ENCODE assay signal across 17 cellular contexts in genomic region chr12:22395666-22396065, GRCh38.
DNase-seq lines count a peak whose midpoint lies in the region; ATAC-seq and TF ChIP-seq lines count a peak whose summit lies in the region.
"Had no signal": no experiment of that assay in that cellular context is flagged by ENCODE, and none has a peak within 500 bp of the region (broad histone marks: within the 10 kb centered on the region; RNA-seq: fewer than 3 reads in every experiment).

No MANE protein-coding gene starts in this region.

- H3K27ac Mint-ChIP-seq in activated CD4-positive, alpha-beta T cell treated with anti-CD3 and anti-CD28 coated beads for 36 hours: peak overlapping the region; percentile 7
- H3K27ac Mint-ChIP-seq in CD4-positive, alpha-beta memory T cell: peak overlapping the region; percentile 83 to 96 (median 91)
- H3K27ac Mint-ChIP-seq in activated T-helper 17 cell treated with anti-CD3 and anti-CD28 coated beads, Interleukin-2, amount 50 U/mL, for 72 hours: peak overlapping the region; percentile 80
- H3K27ac Mint-ChIP-seq: B cell, HFFc6 had no signal

- CTCF ChIA-PET in activated CD4-positive, alpha-beta T cell treated with anti-CD3 and anti-CD28 coated beads for 36 hours (lab: Charles Lee): interaction anchor here (1.4 kb wide), 1 partner anchor 48 kb away, joined by 4 read pairs; no protein-coding TSS in a partner anchor
- CTCF ChIA-PET in CD4-positive, alpha-beta memory T cell (lab: Charles Lee; ENCODE audit: partially characterized antibody): interaction anchor here (1.1 to 4.8 kb wide), 3 partner anchors 13 to 61 kb away, joined by 4 to 38 read pairs (median 25); partner anchors contain the start of gene ST8SIA1

- H3K4me3 ChIP-seq in CD4-positive, alpha-beta memory T cell (ENCODE audit: low read length in 2 of 2): no peak overlapping the region
- no peak overlapping the region for H3K4me3 ChIP-seq in lung
- H3K4me3 ChIP-seq: Peyer's patch, SJSA1 had no signal

- no peak for TF ChIP-seq CTCF in lung (IDR thresholded peaks at IDR 0.05; ENCODE audit: control extremely low read depth, extremely low read depth)

- H3K4me1 Mint-ChIP-seq in activated CD4-positive, alpha-beta T cell treated with anti-CD3 and anti-CD28 coated beads for 36 hours: peaks cover 39% of the 10 kb centered on the region
- peaks cover 34 to 47% (median 42%) of the 10 kb centered on the region in 4 donors for H3K4me1 Mint-ChIP-seq in CD4-positive, alpha-beta memory T cell
- H3K4me1 Mint-ChIP-seq in activated T-helper 17 cell treated with anti-CD3 and anti-CD28 coated beads, Interleukin-2, amount 50 U/mL, for 72 hours: peaks cover 19% of the 10 kb centered on the region

- no peak for DNase-seq in activated CD4-positive, alpha-beta T cell treated with anti-CD3 and anti-CD28 coated beads for 36 hours
- no peak for DNase-seq in activated CD4-positive, alpha-beta T cell treated with anti-CD3 and anti-CD28 coated beads, Interleukin-2, amount 50 U/mL, for 48 hours
- no peak for DNase-seq in CD4-positive, alpha-beta memory T cell
- DNase-seq in lung (ENCODE audit: low spot score): no peak
- no peak for DNase-seq in DMS53 treated with DMSO at 0.1 percent for 48 hours (lab: John Stamatoyannopoulos, UW; ENCODE audit: unreplicated experiment)
- no peak for DNase-seq in HuH-7.5 (ENCODE audit: low spot score)
- no peak for DNase-seq in GDM1 (lab: John Stamatoyannopoulos, UW)
- DNase-seq: DMS79, H7, HFFc6, NCI-H1105 treated with DMSO at 0.1 percent for 48 hours, NCI-H1694, NCI-H2081 treated with DMSO at 0.1 percent for 48 hours, Peyer's patch had no signal

- no peaks in the 10 kb centered on the region for H3K27me3 ChIP-seq in CD4-positive, alpha-beta memory T cell (ENCODE audit: insufficient read depth, low read length)
- no peaks in the 10 kb centered on the region for H3K27me3 ChIP-seq in lung (ENCODE audit: control insufficient read depth, insufficient read depth)
- H3K27me3 ChIP-seq: Peyer's patch, SJSA1 had no signal

- POLR2A ChIA-PET in activated CD4-positive, alpha-beta T cell treated with anti-CD3 and anti-CD28 coated beads for 36 hours (lab: Charles Lee): no interaction called here
- POLR2A ChIA-PET in CD4-positive, alpha-beta memory T cell (lab: Charles Lee; ENCODE audit: partially characterized antibody): interaction anchor here (1.1 to 8.1 kb wide), 8 partner anchors 8 to 738 kb away, joined by 3 to 133 read pairs (median 5); partner anchors contain the start of genes LDHB and ST8SIA1

- no peaks in the 10 kb centered on the region for H3K36me3 ChIP-seq in CD4-positive, alpha-beta memory T cell (ENCODE audit: insufficient read depth, low read length)
- no peaks in the 10 kb centered on the region for H3K36me3 ChIP-seq in lung (ENCODE audit: control insufficient read depth in 2 of 2, insufficient read depth in 2 of 2, low read length in 2 of 2)
- H3K36me3 ChIP-seq: Peyer's patch, SJSA1 had no signal

- no peaks in the 10 kb centered on the region for H3K9me3 ChIP-seq in CD4-positive, alpha-beta memory T cell (ENCODE audit: control insufficient read depth in 1 of 2, low read length in 2 of 2)
- peaks cover 2 to 5% of the 10 kb centered on the region in 2 donors for H3K9me3 ChIP-seq in lung (ENCODE audit: control insufficient read depth in 2 of 2, insufficient read depth in 1 of 2, low read length in 1 of 2)
- H3K9me3 ChIP-seq: Peyer's patch, SJSA1 had no signal

- no peak for ATAC-seq in activated CD4-positive, alpha-beta T cell treated with anti-CD3 and anti-CD28 coated beads for 36 hours
- no peak for ATAC-seq in activated T-helper 17 cell treated with anti-CD3 and anti-CD28 coated beads, Interleukin-2, amount 50 U/mL, for 72 hours (replicated peaks)
- peak; percentile 32 for ATAC-seq in lung (ENCODE audit: insufficient read depth, low FRiP score)

- no peak overlapping the region for H3K4me3 Mint-ChIP-seq in activated CD4-positive, alpha-beta T cell treated with anti-CD3 and anti-CD28 coated beads for 36 hours
- H3K4me3 Mint-ChIP-seq in CD4-positive, alpha-beta memory T cell: peak overlapping the region in 4 of 8 donors; percentile 3 to 62 (median 6)
- H3K4me3 Mint-ChIP-seq in activated T-helper 17 cell treated with anti-CD3 and anti-CD28 coated beads, Interleukin-2, amount 50 U/mL, for 72 hours: peak overlapping the region; percentile 58
- H3K4me3 Mint-ChIP-seq: B cell, HFFc6 had no signal

- H3K27me3 Mint-ChIP-seq in activated CD4-positive, alpha-beta T cell treated with anti-CD3 and anti-CD28 coated beads for 36 hours: no peaks in the 10 kb centered on the region
- H3K27me3 Mint-ChIP-seq in CD4-positive, alpha-beta memory T cell: no peaks in the 10 kb centered on the region
- H3K27me3 Mint-ChIP-seq in activated T-helper 17 cell treated with anti-CD3 and anti-CD28 coated beads, Interleukin-2, amount 50 U/mL, for 72 hours: no peaks in the 10 kb centered on the region

- intact Hi-C loops in activated CD4-positive, alpha-beta T cell treated with anti-CD3 and anti-CD28 coated beads for 36 hours (cut with DNase I, micrococcal nuclease): loop anchor here in 1 of 2 experiments (5.0 kb wide), 1 partner anchor 58 kb away; no protein-coding TSS in a partner anchor
- intact Hi-C loops in CD4-positive, alpha-beta memory T cell (cut with micrococcal nuclease): loop anchor here (1.0 to 5.0 kb wide), 5 partner anchors 14 to 233 kb away; no protein-coding TSS in a partner anchor

- no peaks in the 10 kb centered on the region for H3K36me3 Mint-ChIP-seq in activated CD4-positive, alpha-beta T cell treated with anti-CD3 and anti-CD28 coated beads for 36 hours (ENCODE audit: low read depth)
- no peaks in the 10 kb centered on the region for H3K36me3 Mint-ChIP-seq in CD4-positive, alpha-beta memory T cell
- H3K36me3 Mint-ChIP-seq in activated T-helper 17 cell treated with anti-CD3 and anti-CD28 coated beads, Interleukin-2, amount 50 U/mL, for 72 hours (ENCODE audit: low read depth): no peaks in the 10 kb centered on the region

- peaks cover 8% of the 10 kb centered on the region for H3K9me3 Mint-ChIP-seq in activated CD4-positive, alpha-beta T cell treated with anti-CD3 and anti-CD28 coated beads for 36 hours (ENCODE audit: low read depth)
- H3K9me3 Mint-ChIP-seq in CD4-positive, alpha-beta memory T cell: peaks cover 0 to 16% (median 4%) of the 10 kb centered on the region in 8 donors
- peaks cover 4% of the 10 kb centered on the region for H3K9me3 Mint-ChIP-seq in activated T-helper 17 cell treated with anti-CD3 and anti-CD28 coated beads, Interleukin-2, amount 50 U/mL, for 72 hours
- H3K9me3 Mint-ChIP-seq: HFFc6 had no signal

- H3K4me1 ChIP-seq in CD4-positive, alpha-beta memory T cell (ENCODE audit: insufficient read depth, low read length): peaks cover 58% of the 10 kb centered on the region
- H3K4me1 ChIP-seq in lung (ENCODE audit: control insufficient read depth in 2 of 2, insufficient read depth in 2 of 2, low read length in 2 of 2): peaks cover 0 to 1% of the 10 kb centered on the region in 2 donors
- H3K4me1 ChIP-seq: Peyer's patch, SJSA1 had no signal

- H3K27ac ChIP-seq in CD4-positive, alpha-beta memory T cell (ENCODE audit: low read depth, low read length): peak overlapping the region; percentile 61
- no peak overlapping the region for H3K27ac ChIP-seq in lung (ENCODE audit: low read depth in 1 of 2, low read length in 1 of 2)
- H3K27ac ChIP-seq: Peyer's patch, SJSA1 had no signal

Comparison
In these comparisons a context has a peak if more than half of its experiments do, and no peak if none do; other contexts are left out.
1. H3K27ac Mint-ChIP-seq: peak in every context shown above with its lines; median percentile 91 in CD4-positive, alpha-beta memory T cell; 80 in activated T-helper 17 cell treated with anti-CD3 and anti-CD28 coated beads, Interleukin-2, amount 50 U/mL, for 72 hours; 7 in activated CD4-positive, alpha-beta T cell treated with anti-CD3 and anti-CD28 coated beads for 36 hours.